Comparison of ENCODE assay signal across 8 cellular contexts in the genomic region with DNA sequence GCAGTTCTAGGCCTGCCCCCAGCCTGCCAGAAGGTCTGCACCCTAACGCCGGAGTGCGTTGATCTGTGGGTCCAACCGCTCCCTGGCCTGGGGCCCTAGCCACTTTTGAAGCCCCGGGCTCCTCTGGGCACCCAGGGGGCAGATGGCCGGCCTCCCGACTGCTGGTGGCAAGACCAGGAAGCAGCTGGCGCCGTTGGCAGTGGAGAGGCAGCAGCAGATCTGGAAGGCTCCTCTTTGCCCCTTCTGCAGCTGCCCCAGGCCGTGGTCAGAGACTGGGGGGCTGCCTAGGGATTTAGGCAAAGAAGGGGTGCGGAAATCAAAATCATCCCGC. TPM values are rescaled to one million over a fixed set of nuclear protein-coding genes. Genes with fewer than 3 reads are reported as not detected.
DNase-seq lines count a peak whose midpoint lies in the region; ATAC-seq and TF ChIP-seq lines count a peak whose summit lies in the region.

No MANE protein-coding gene starts in this region.

- H3K79me2 ChIP-seq in KMS-11 (ENCODE audit: insufficient read depth, low read depth) = no peaks in the 10 kb centered on the region

- H3K36me3 ChIP-seq in KMS-11 (ENCODE audit: insufficient read depth) = no peaks in the 10 kb centered on the region
- H3K36me3 ChIP-seq in endodermal cell (ENCODE audit: control insufficient read depth, insufficient read depth, low read length) = peaks cover 33% of the 10 kb centered on the region
- H3K36me3 ChIP-seq in ovary = no peaks in the 10 kb centered on the region

- ATAC-seq in GM19452 (IDR thresholded peaks at IDR 0.05; ENCODE audit: unreplicated experiment) = no peak
- no peak for ATAC-seq in GM21526 (IDR thresholded peaks at IDR 0.05; ENCODE audit: low FRiP score, unreplicated experiment)

- H3K9ac ChIP-seq in KMS-11 (no peak overlapping the region), endodermal cell (ENCODE audit: extremely low read depth, low read length, poor library complexity, severe bottlenecking) (no peak overlapping the region)

- no peak for TF ChIP-seq EP300 in ovary (IDR thresholded peaks at IDR 0.05)

- H3K9me3 ChIP-seq in endodermal cell (ENCODE audit: control insufficient read depth, low read length) (no peaks in the 10 kb centered on the region), ovary (no peaks in the 10 kb centered on the region)

- no peaks in the 10 kb centered on the region for H3K9me3 Mint-ChIP-seq in endodermal cell

- H3K4me1 ChIP-seq in KMS-11 (ENCODE audit: low read depth, poor library complexity, severe bottlenecking) = peaks cover 63% of the 10 kb centered on the region
- no peaks in the 10 kb centered on the region for H3K4me1 ChIP-seq in endodermal cell (ENCODE audit: control insufficient read depth, insufficient read depth, low read length)
- H3K4me1 ChIP-seq in ovary (ENCODE audit: insufficient read depth) = peaks cover 20% of the 10 kb centered on the region

- DNase-seq in COLO668 (lab: John Stamatoyannopoulos, UW; ENCODE audit: unreplicated experiment) = peak; percentile 56
- no peak for DNase-seq in endodermal cell
- DNase-seq in ovary = peak in 1 of 5 donors; percentile 52
- DNase-seq in NCI-H2227 (lab: John Stamatoyannopoulos, UW; ENCODE audit: unreplicated experiment) = no peak
- DNase-seq in SHP77 treated with DMSO at 0.1 percent for 48 hours (lab: John Stamatoyannopoulos, UW) = no peak

- 69 to 76% methylated on average over 5 to 12 of the region's 12 CpGs for WGBS in endodermal cell (ENCODE audit: insufficient coverage in 1 of 2, insufficient read length in 1 of 2), 2 experiments
- WGBS in ovary, 3 donors = 65 to 76% (median 67%) methylated on average over 9 to 12 of the region's 12 CpGs

- H4K20me1 ChIP-seq in KMS-11 (ENCODE audit: insufficient read depth) = no peaks in the 10 kb centered on the region

- H3K27ac Mint-ChIP-seq in endodermal cell = no peak overlapping the region

- intact Hi-C loops in ovary (cut with DNase I) = no loop called here

- TF ChIP-seq POLR2A in ovary (IDR thresholded peaks at IDR 0.05) = no peak

- H3K4me3 ChIP-seq in KMS-11 (IDR thresholded peaks at IDR 0.05; ENCODE audit: insufficient read depth, low read depth, low read length) (no peak overlapping the region), endodermal cell (ENCODE audit: low read length) (peak overlapping the region; percentile 83), ovary (peak overlapping the region; percentile 59)

- H3K27ac ChIP-seq in KMS-11 (no peak overlapping the region), endodermal cell (ENCODE audit: low read depth, low read length) (no peak overlapping the region), ovary (peak overlapping the region; percentile 82 to 95)

- peaks cover 29% of the 10 kb centered on the region for H3K36me3 Mint-ChIP-seq in endodermal cell (ENCODE audit: low read depth)

- H3K4me1 Mint-ChIP-seq in endodermal cell = peaks cover 7% of the 10 kb centered on the region

- peak overlapping the region; percentile 83; the same call in 1 of the 2 replicates for H3K4me2 ChIP-seq in KMS-11

- H3K27me3 ChIP-seq in KMS-11 (ENCODE audit: insufficient read depth, low read depth) (no peaks in the 10 kb centered on the region), endodermal cell (ENCODE audit: control insufficient read depth, insufficient read depth, low read length, poor library complexity, severe bottlenecking) (peaks cover 15% of the 10 kb centered on the region), ovary (no peaks in the 10 kb centered on the region)

- H2AFZ ChIP-seq in KMS-11 (ENCODE audit: low read depth) = no peak overlapping the region

- H3K4me3 Mint-ChIP-seq in endodermal cell = peak overlapping the region; percentile 63

- TF ChIP-seq CTCF in KMS-11 (conservative IDR thresholded peaks at IDR 0.05; ENCODE audit: low read depth, low read length) (no peak), endodermal cell (conservative IDR thresholded peaks at IDR 0.05) (no peak), ovary (IDR thresholded peaks at IDR 0.05) (no peak)

- peaks cover 23% of the 10 kb centered on the region for H3K27me3 Mint-ChIP-seq in endodermal cell (ENCODE audit: insufficient read depth)

RNA-seq across cellular contexts. Expression of gene VWCE, which starts 0.4 kb away (rescaled TPM):
- total RNA-seq in endodermal cell = 10 to 100 TPM in 1 of 2 donors, 1 to 10 TPM in 1; 7.2 to 13.3 TPM
- 10.2 TPM for polyA plus RNA-seq in endodermal cell (2013, experiment 1 of 2)
- polyA plus RNA-seq in endodermal cell (2013, experiment 2 of 2) = 8.3 TPM
- 10 to 100 TPM in 6 of 7 donors, 1 to 10 TPM in 1; 9.4 to 39.9 (median 17.2) TPM for total RNA-seq in ovary
- polyA plus RNA-seq in ovary = 1 to 10 TPM; 1.9 to 6.9 TPM

RNA-seq across cellular contexts. Expression of gene DDB1, which starts 37.3 kb away (rescaled TPM):
- total RNA-seq in endodermal cell (100 to 1,000 TPM; 244 to 251 TPM), ovary (100 to 1,000 TPM; 117 to 264 (median 217) TPM)
- 177 TPM for polyA plus RNA-seq in endodermal cell (2013, experiment 1 of 2)
- 161 TPM for polyA plus RNA-seq in endodermal cell (2013, experiment 2 of 2)
- polyA plus RNA-seq in ovary = 100 to 1,000 TPM; 137 to 270 TPM

RNA-seq across cellular contexts. Expression of gene TKFC, which starts 37.5 kb away (rescaled TPM):
- 100 to 1,000 TPM in 1 of 2 donors, 10 to 100 TPM in 1; 93.7 to 116 TPM for total RNA-seq in endodermal cell
- polyA plus RNA-seq in endodermal cell (2013, experiment 1 of 2) = 54.4 TPM
- polyA plus RNA-seq in endodermal cell (2013, experiment 2 of 2) = 47.1 TPM
- 10 to 100 TPM; 19.0 to 41.4 (median 36.3) TPM for total RNA-seq in ovary
- 10 to 100 TPM; 22.6 to 27.0 TPM for polyA plus RNA-seq in ovary

RNA-seq across cellular contexts. Expression of gene PGA5, which starts 54.6 kb away (rescaled TPM):
- total RNA-seq in endodermal cell (under 1 TPM; 0.75 to 0.93 TPM), ovary (1 to 10 TPM in 1 of 7 donors, under 1 TPM in 2, not detected in 4; 0.69 to 1.7 (median 0.94) TPM)
- polyA plus RNA-seq in endodermal cell (2013, experiment 1 of 2) = 0.25 TPM
- 0.54 TPM for polyA plus RNA-seq in endodermal cell (2013, experiment 2 of 2)
- polyA plus RNA-seq in ovary = 1 to 10 TPM in 1 of 2 donors, under 1 TPM in 1; 0.27 to 1.1 TPM

Comparison
In these comparisons a context has a peak if more than half of its experiments do, and no peak if none do; other contexts are left out.
1. H3K27ac ChIP-seq: peak in ovary (2 of 2); none in KMS-11 (single experiment) and endodermal cell (single experiment).